In genomic region chr2:111119847-111120252, GRCh38 we compare ENCODE assay signal across 8 cellular contexts. TPM values are rescaled to one million over a fixed set of nuclear protein-coding genes. Genes with fewer than 3 reads are reported as not detected.
DNase-seq lines count a peak whose midpoint lies in the region; ATAC-seq and TF ChIP-seq lines count a peak whose summit lies in the region.

No MANE protein-coding gene starts in this region.

- H3K27me3 Mint-ChIP-seq in nephron (ENCODE audit: low read depth) = peaks cover 50% of the 10 kb centered on the region

- H3K36me3 ChIP-seq in ES-I3 (ENCODE audit: insufficient read depth, low read length) = no peaks in the 10 kb centered on the region; the same call in 1 of the 2 replicates

- TF ChIP-seq CTCF in nephron (IDR thresholded peaks at IDR 0.05; ENCODE audit: unreplicated experiment in 3 of 3) = no peak

- ATAC-seq in GM19351 (IDR thresholded peaks at IDR 0.05; ENCODE audit: unreplicated experiment) (no peak), GM21619 (IDR thresholded peaks at IDR 0.05; ENCODE audit: unreplicated experiment) (no peak), GM18505 (IDR thresholded peaks at IDR 0.05; ENCODE audit: unreplicated experiment) (no peak)

- no peak for TF ChIP-seq POLR2A in GM18505 (IDR thresholded peaks at IDR 0.05; ENCODE audit: borderline replicate concordance, extremely low read depth, insufficient read depth, insufficient read length)

- H3K4me3 Mint-ChIP-seq in nephron = peak overlapping the region; percentile 83 to 90 (median 85)

- H3K4me1 Mint-ChIP-seq in nephron = peaks cover 35% of the 10 kb centered on the region

- H3K9me3 Mint-ChIP-seq in nephron = no peaks in the 10 kb centered on the region

- H3K4me1 ChIP-seq in ES-I3 (ENCODE audit: insufficient read depth, low read length) = no peaks in the 10 kb centered on the region

- peak overlapping the region; percentile 67; the same call in 1 of the 2 replicates for H3K9ac ChIP-seq in ES-I3 (ENCODE audit: low read depth, low read length)

- H3K9me3 ChIP-seq in ES-I3 (ENCODE audit: control insufficient read depth, insufficient read depth, low read length) = no peaks in the 10 kb centered on the region

- no peak overlapping the region for H3K27ac Mint-ChIP-seq in nephron

- peaks cover 15% of the 10 kb centered on the region for H3K36me3 Mint-ChIP-seq in nephron (ENCODE audit: low read depth)

- peak; percentile 63 for DNase-seq in MV-4-11 (lab: John Stamatoyannopoulos, UW)
- DNase-seq in dermis blood vessel endothelial cell = peak; percentile 18
- DNase-seq in H4 (ENCODE audit: low spot score) = no peak

RNA-seq across cellular contexts. Expression of gene BCL2L11, which starts 0.9 kb away (rescaled TPM):
- 18.9 and 27.3 TPM in 2 replicates for total RNA-seq in dermis blood vessel endothelial cell
- 2.4 and 2.7 TPM in 2 replicates for total RNA-seq in H4 (2014; rRNA removed; shearing (Covaris generic))
